Comparison of ENCODE assay signal across 8 cellular contexts in the genomic region with DNA sequence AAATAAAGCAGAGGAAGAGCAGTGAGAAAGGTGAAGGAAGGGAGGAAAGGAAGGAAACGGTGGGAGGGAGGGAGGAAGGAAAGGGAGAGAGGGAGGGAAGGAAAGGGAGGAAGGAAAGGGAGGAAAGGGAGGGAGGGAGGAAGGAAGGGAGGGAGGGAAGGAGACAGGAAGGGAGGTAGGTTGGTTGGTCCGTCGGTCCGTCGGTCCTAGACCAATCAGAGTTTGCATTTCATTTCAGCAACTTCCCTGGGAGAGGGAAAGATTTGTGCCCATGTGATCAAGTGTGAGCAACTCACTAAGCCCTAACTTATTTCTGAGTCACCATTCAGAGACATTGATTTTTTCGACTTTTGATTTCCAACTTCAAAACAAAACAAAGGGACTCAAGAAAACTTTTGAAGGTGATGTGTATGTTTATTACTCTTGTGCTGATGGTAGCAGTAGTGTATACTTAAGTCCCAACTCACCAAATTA. TPM values are rescaled to one million over a fixed set of nuclear protein-coding genes. Genes with fewer than 3 reads are reported as not detected.
A peak's percentile ranks its signal among the peaks of the same experiment; 100 is the strongest.
DNase-seq lines count a peak whose midpoint lies in the region; ATAC-seq and TF ChIP-seq lines count a peak whose summit lies in the region.

No MANE protein-coding gene starts in this region.

- H2AFZ ChIP-seq in OCI-LY1 (ENCODE audit: low read length), result no peak overlapping the region

- H3K79me2 ChIP-seq in OCI-LY1 (ENCODE audit: insufficient read depth, low read length), result no peaks in the 10 kb centered on the region

- peaks cover 9% of the 10 kb centered on the region for H3K4me1 Mint-ChIP-seq in osteocyte (ENCODE audit: unreplicated experiment)

- no peaks in the 10 kb centered on the region for H3K9me3 ChIP-seq in OCI-LY1 (ENCODE audit: low read length)

- H3K27ac Mint-ChIP-seq in osteocyte (ENCODE audit: unreplicated experiment), result peak overlapping the region; percentile 10

- no peaks in the 10 kb centered on the region for H3K27me3 Mint-ChIP-seq in osteocyte (ENCODE audit: unreplicated experiment)

- H3K4me2 ChIP-seq in OCI-LY1 (ENCODE audit: low read length), result no peak overlapping the region

- no peaks in the 10 kb centered on the region for H3K27me3 ChIP-seq in OCI-LY1 (ENCODE audit: insufficient read depth, low read length)

- H3K9ac ChIP-seq in OCI-LY1 (ENCODE audit: low read length), result no peak overlapping the region

- H3K27ac ChIP-seq in OCI-LY1 (ENCODE audit: low read depth, low read length, poor library complexity, severe bottlenecking), result peak overlapping the region; percentile 33

- no peaks in the 10 kb centered on the region for H3K9me2 ChIP-seq in OCI-LY1 (ENCODE audit: low read depth, low read length)

- H3K4me1 ChIP-seq in OCI-LY1 (ENCODE audit: insufficient read depth, low read length, severe bottlenecking), result peaks cover 23% of the 10 kb centered on the region

- no peaks in the 10 kb centered on the region for H3F3A ChIP-seq in OCI-LY1 (ENCODE audit: insufficient read depth, low read length)

- peak; percentile 62 for DNase-seq in COLO829 (ENCODE audit: low spot score)
- peak; percentile 75 for DNase-seq in epithelial cell of esophagus (ENCODE audit: low read depth)
- no peak for DNase-seq in osteocyte (ENCODE audit: extremely low spot score, unreplicated experiment)
- no peak for DNase-seq in DMS153 treated with DMSO at 0.1 percent for 48 hours (lab: John Stamatoyannopoulos, UW; ENCODE audit: unreplicated experiment)
- no peak for DNase-seq in stimulated activated CD4-positive, alpha-beta T cell treated with anti-CD3 and anti-CD28 coated beads, Interleukin-2, amount 100 ng/mL, for 24 hours
- DNase-seq in NCI-H1694 (lab: John Stamatoyannopoulos, UW), result no peak

- H3K9me3 Mint-ChIP-seq in osteocyte (ENCODE audit: unreplicated experiment), result no peaks in the 10 kb centered on the region

- no peak overlapping the region for H3K4me3 Mint-ChIP-seq in osteocyte (ENCODE audit: unreplicated experiment)

- no peaks in the 10 kb centered on the region for H4K20me1 ChIP-seq in OCI-LY1 (ENCODE audit: insufficient read depth, low read length)

- TF ChIP-seq CTCF in OCI-LY1 (IDR thresholded peaks at IDR 0.05; ENCODE audit: low read length) (no peak), epithelial cell of esophagus (IDR thresholded peaks at IDR 0.05; ENCODE audit: insufficient read depth, low read depth, low read length, missing control alignments) (no peak), osteocyte (IDR thresholded peaks at IDR 0.05) (no peak)

- H3K4me3 ChIP-seq in OCI-LY1 (ENCODE audit: low read depth, low read length, poor library complexity, severe bottlenecking), result no peak overlapping the region
- no peak overlapping the region for H3K4me3 ChIP-seq in epithelial cell of esophagus (ENCODE audit: low read length)

- H3K36me3 ChIP-seq in OCI-LY1 (ENCODE audit: insufficient read depth, low read length), result peaks cover 17% of the 10 kb centered on the region; the same call in 1 of the 2 replicates

- ATAC-seq in GM19023 (IDR thresholded peaks at IDR 0.05; ENCODE audit: unreplicated experiment), result no peak

- H3K36me3 Mint-ChIP-seq in osteocyte (ENCODE audit: unreplicated experiment), result peaks cover 11% of the 10 kb centered on the region

RNA-seq across cellular contexts. Expression of gene NANS, which starts 18.8 kb away (rescaled TPM):
- 43.4 and 43.9 TPM in 2 replicates for total RNA-seq in osteocyte

RNA-seq across cellular contexts. Expression of gene TRIM14, which starts 43.7 kb away (rescaled TPM):
- total RNA-seq in osteocyte, result 0.48 and 0.76 TPM in 2 replicates

Comparison
In these comparisons a context has a peak if more than half of its experiments do, and no peak if none do; other contexts are left out.
1. DNase-seq: peak in COLO829 (single experiment) and epithelial cell of esophagus (single experiment); none in osteocyte (single experiment), DMS153 treated with DMSO at 0.1 percent for 48 hours (single experiment), stimulated activated CD4-positive, alpha-beta T cell treated with anti-CD3 and anti-CD28 coated beads, Interleukin-2, amount 100 ng/mL, for 24 hours (0 of 2) and NCI-H1694 (single experiment).